25 cellular contexts compared by ENCODE assay signal in genomic region chr9:32069969-32070368, GRCh38.
"Had no signal": no experiment of that assay in that cellular context is flagged by ENCODE, and none has a peak within 500 bp of the region (broad histone marks: within the 10 kb centered on the region; RNA-seq: fewer than 3 reads in every experiment).

No MANE protein-coding gene starts in this region.

- H3K27ac ChIP-seq: colonic mucosa, epithelial cell of prostate, esophagus squamous epithelium, gastrocnemius medialis, heart right ventricle, left lung, lower lobe of right lung had no signal

- H3K4me3 Mint-ChIP-seq: dendritic cell treated with granulocyte-macrophage colony-stimulating factor and Interleukin-4, amounts not matched to agents 40 ng/mL and 50 ng/mL, for 4 days; effector memory CD8-positive, alpha-beta T cell; endodermal cell had no signal

- H3K27me3 Mint-ChIP-seq: dendritic cell treated with granulocyte-macrophage colony-stimulating factor and Interleukin-4, amounts not matched to agents 40 ng/mL and 50 ng/mL, for 4 days; effector memory CD8-positive, alpha-beta T cell had no signal

- H3K9me3 ChIP-seq: colonic mucosa, esophagus squamous epithelium, gastrocnemius medialis, left lung, lower lobe of right lung had no signal

- H3K27ac Mint-ChIP-seq: dendritic cell treated with granulocyte-macrophage colony-stimulating factor and Interleukin-4, amounts not matched to agents 40 ng/mL and 50 ng/mL, for 4 days; effector memory CD8-positive, alpha-beta T cell; endodermal cell had no signal

- H3K27me3 ChIP-seq: colonic mucosa, esophagus squamous epithelium, gastrocnemius medialis, heart right ventricle, left lung had no signal

- H3K9me3 Mint-ChIP-seq: dendritic cell treated with granulocyte-macrophage colony-stimulating factor and Interleukin-4, amounts not matched to agents 40 ng/mL and 50 ng/mL, for 4 days had no signal

- FAIRE-seq: endometrium, islet of Langerhans, keratinocyte had no signal

- H3K4me3 ChIP-seq: colonic mucosa, esophagus squamous epithelium, gastrocnemius medialis, heart right ventricle, left lung, lower lobe of right lung had no signal

- H3K4me1 ChIP-seq: colonic mucosa, esophagus squamous epithelium, gastrocnemius medialis, heart right ventricle, left lung, lower lobe of right lung had no signal

- ATAC-seq: effector memory CD8-positive, alpha-beta T cell; esophagus mucosa; gastrocnemius medialis; heart right ventricle; left cardiac atrium; left lung; left ventricle myocardium superior; lower lobe of right lung had no signal

- DNase-seq: colonic mucosa; cortex of kidney; effector CD8-positive, alpha-beta T cell; effector memory CD8-positive, alpha-beta T cell; endodermal cell; esophagus squamous epithelium; foreskin fibroblast; foreskin melanocyte; gastrocnemius medialis; glutamatergic neuron; head of caudate nucleus; heart right ventricle; hippocampal formation; left cardiac atrium; left ventricle myocardium superior; lower lobe of right lung; mesenchymal stem cell; midbrain had no signal

- H3K36me3 ChIP-seq: colonic mucosa, esophagus squamous epithelium, gastrocnemius medialis, heart right ventricle, left lung, lower lobe of right lung had no signal
